Comparison of ENCODE assay signal across 20 cellular contexts in the genomic region with DNA sequence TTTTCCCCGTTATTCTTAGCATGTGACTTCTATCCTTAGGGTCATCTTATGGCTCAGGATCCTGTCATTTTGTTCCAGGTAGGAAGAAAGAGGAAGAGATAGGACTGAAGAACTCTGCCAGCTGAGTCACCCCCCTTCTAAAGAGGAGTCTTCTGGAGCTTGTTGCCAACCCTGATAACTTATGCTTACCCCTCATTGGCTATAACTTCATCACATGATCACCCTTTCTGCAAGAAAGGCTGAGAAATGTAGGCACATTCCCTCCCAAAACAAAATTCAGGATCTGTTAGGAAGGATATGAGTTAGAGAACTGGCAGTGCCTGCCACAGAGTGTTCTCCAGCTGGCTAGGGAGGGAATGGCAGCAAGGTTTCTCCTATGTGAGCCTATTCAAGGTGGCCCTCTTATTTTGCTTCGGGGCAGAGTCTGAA. TPM values are rescaled to one million over a fixed set of nuclear protein-coding genes. Genes with fewer than 3 reads are reported as not detected.
A peak's percentile ranks its signal among the peaks of the same experiment; 100 is the strongest.
DNase-seq lines count a peak whose midpoint lies in the region; ATAC-seq, FAIRE-seq and TF ChIP-seq lines count a peak whose summit lies in the region.
"Had no signal": no experiment of that assay in that cellular context is flagged by ENCODE, and none has a peak within 500 bp of the region (broad histone marks: within the 10 kb centered on the region; RNA-seq: fewer than 3 reads in every experiment).

No MANE protein-coding gene starts in this region.

- peak overlapping the region; percentile 68 for H3K27ac Mint-ChIP-seq in central memory CD8-positive, alpha-beta T cell (ENCODE audit: low read depth)
- H3K27ac Mint-ChIP-seq in type B pancreatic cell, result peak overlapping the region; percentile 42
- H3K27ac Mint-ChIP-seq: activated naive CD4-positive, alpha-beta T cell treated with anti-CD3 and anti-CD28 coated beads, Interleukin-2, amount 10 ng/mL, durations not matched to agents 7 days and 5 days; natural killer cell treated with Interleukin-12 subunit alpha and Interleukin-12 subunit beta and Interleukin-15 and Interleukin-18, amount 100 ng/mL, for 72 hours had no signal

- no peaks in the 10 kb centered on the region for H3K27me3 Mint-ChIP-seq in central memory CD8-positive, alpha-beta T cell
- no peaks in the 10 kb centered on the region for H3K27me3 Mint-ChIP-seq in type B pancreatic cell
- H3K27me3 Mint-ChIP-seq: activated naive CD4-positive, alpha-beta T cell treated with anti-CD3 and anti-CD28 coated beads, Interleukin-2, amount 10 ng/mL, durations not matched to agents 7 days and 5 days; natural killer cell treated with Interleukin-12 subunit alpha and Interleukin-12 subunit beta and Interleukin-15 and Interleukin-18, amount 100 ng/mL, for 72 hours had no signal

- TF ChIP-seq CTCF in type B pancreatic cell (conservative IDR thresholded peaks at IDR 0.05), result no peak

- ATAC-seq in Right ventricle myocardium superior (ENCODE audit: poor library complexity) (peak; percentile 23), Right ventricle myocardium inferior (no peak), left ventricle myocardium superior (peak; percentile 20), GM18505 (IDR thresholded peaks at IDR 0.05; ENCODE audit: unreplicated experiment) (no peak)
- ATAC-seq in central memory CD8-positive, alpha-beta T cell (replicated peaks; ENCODE audit: extremely low read depth, poor library complexity, severe bottlenecking), result no peak
- ATAC-seq: natural killer cell treated with Interleukin-12 subunit alpha and Interleukin-12 subunit beta and Interleukin-15 and Interleukin-18, amount 100 ng/mL, for 72 hours had no signal

- H3K36me3 Mint-ChIP-seq in central memory CD8-positive, alpha-beta T cell (ENCODE audit: insufficient read depth), result peaks cover 54% of the 10 kb centered on the region
- peaks cover 17% of the 10 kb centered on the region for H3K36me3 Mint-ChIP-seq in type B pancreatic cell

- intact Hi-C loops in Right ventricle myocardium superior (cut with DNase I) (no loop called here), Right ventricle myocardium inferior (cut with DNase I) (no loop called here), left ventricle myocardium superior (cut with micrococcal nuclease) (no loop called here)

- TF ChIP-seq POLR2A in GM12891 (IDR thresholded peaks at IDR 0.05; ENCODE audit: low read depth, low read length) (no peak), GM18505 (IDR thresholded peaks at IDR 0.05; ENCODE audit: borderline replicate concordance, extremely low read depth, insufficient read depth, insufficient read length) (no peak)

- no peak for FAIRE-seq in GM12891 (lab: Jason Lieb, UNC)
- FAIRE-seq: islet of Langerhans had no signal

- no peaks in the 10 kb centered on the region for H3K9me3 Mint-ChIP-seq in central memory CD8-positive, alpha-beta T cell
- H3K9me3 Mint-ChIP-seq in type B pancreatic cell, result no peaks in the 10 kb centered on the region
- H3K9me3 Mint-ChIP-seq: activated naive CD4-positive, alpha-beta T cell treated with anti-CD3 and anti-CD28 coated beads, Interleukin-2, amount 10 ng/mL, durations not matched to agents 7 days and 5 days; natural killer cell treated with Interleukin-12 subunit alpha and Interleukin-12 subunit beta and Interleukin-15 and Interleukin-18, amount 100 ng/mL, for 72 hours had no signal

- no peak overlapping the region for H3K4me3 Mint-ChIP-seq in central memory CD8-positive, alpha-beta T cell
- no peak overlapping the region for H3K4me3 Mint-ChIP-seq in type B pancreatic cell
- H3K4me3 Mint-ChIP-seq: activated naive CD4-positive, alpha-beta T cell treated with anti-CD3 and anti-CD28 coated beads, Interleukin-2, amount 10 ng/mL, durations not matched to agents 7 days and 5 days; CD14-positive monocyte; natural killer cell treated with Interleukin-12 subunit alpha and Interleukin-12 subunit beta and Interleukin-15 and Interleukin-18, amount 100 ng/mL, for 72 hours had no signal

- DNase-seq in Right ventricle myocardium superior (no peak), Right ventricle myocardium inferior (ENCODE audit: missing footprints) (no peak), left ventricle myocardium superior (no peak), type B pancreatic cell (ENCODE audit: extremely low spot score, unreplicated experiment) (no peak), NCI-H2029 (lab: John Stamatoyannopoulos, UW) (no peak), GM12891 (ENCODE audit: insufficient read length, low spot score) (no peak)
- no peak for DNase-seq in central memory CD8-positive, alpha-beta T cell (ENCODE audit: low spot score in 2 of 2)
- DNase-seq: activated CD4-positive, alpha-beta T cell treated with anti-CD3 and anti-CD28 coated beads, Interleukin-2, amount 50 U/mL, for 1 hour; activated naive CD4-positive, alpha-beta T cell treated with anti-CD3 and anti-CD28 coated beads, Interleukin-2, amount 10 ng/mL, durations not matched to agents 7 days and 5 days; cortex of kidney; DMS53; GOT3; mammary epithelial cell; NCI-H1694; stimulated activated CD4-positive, alpha-beta T cell treated with anti-CD3 and anti-CD28 coated beads, Interleukin-12 subunit alpha, Interleukin-12 subunit beta, amount 100 ng/mL, for 4 hours; testis had no signal

- no peaks in the 10 kb centered on the region for H3K4me1 Mint-ChIP-seq in central memory CD8-positive, alpha-beta T cell
- H3K4me1 Mint-ChIP-seq in type B pancreatic cell (ENCODE audit: unreplicated experiment), result no peaks in the 10 kb centered on the region
- H3K4me1 Mint-ChIP-seq: activated naive CD4-positive, alpha-beta T cell treated with anti-CD3 and anti-CD28 coated beads, Interleukin-2, amount 10 ng/mL, durations not matched to agents 7 days and 5 days; CD14-positive monocyte had no signal

TF ChIP-seq in GM12891, 5 proteins besides CTCF, POLR2A, EP300 and RAD21:
- TF ChIP-seq SPI1 (IDR thresholded peaks at IDR 0.05; ENCODE audit: low read depth, low read length), result no peak
- TF ChIP-seq POU2F2 (IDR thresholded peaks at IDR 0.05; ENCODE audit: low read depth, low read length), result no peak
- no peak for TF ChIP-seq TAF1 (IDR thresholded peaks at IDR 0.05; ENCODE audit: low read depth, low read length)
- TF ChIP-seq PAX5 (IDR thresholded peaks at IDR 0.05; ENCODE audit: insufficient read depth, low read length, severe bottlenecking), result no peak
- no peak for TF ChIP-seq POLR2AphosphoS5 (IDR thresholded peaks at IDR 0.05; ENCODE audit: low read depth, low read length)
TF ChIP-seq in GM12891: peak in this region for 0.

RNA-seq across cellular contexts. Expression of a gene that starts 35.6 kb away (rescaled TPM):
- total RNA-seq in Right ventricle myocardium superior (36.8 TPM), Right ventricle myocardium inferior (39.1 TPM), left ventricle myocardium superior (44.9 TPM), type B pancreatic cell (ENCODE audit: low replicate concordance) (26.7 and 39.2 TPM in 2 replicates)
- polyA plus RNA-seq in GM12891 (2012; ENCODE audit: low read depth, missing spikeins), result 8.3 TPM

Comparison
In these comparisons a context has a peak if more than half of its experiments do, and no peak if none do; other contexts are left out.
1. ATAC-seq: peak in Right ventricle myocardium superior (single experiment) and left ventricle myocardium superior (single experiment); none in Right ventricle myocardium inferior (single experiment), central memory CD8-positive, alpha-beta T cell (single experiment) and GM18505 (single experiment).